8 cellular contexts compared by ENCODE assay signal in genomic region chr19:42219812-42220750, GRCh38. TPM values are rescaled to one million over a fixed set of nuclear protein-coding genes. Genes with fewer than 3 reads are reported as not detected.
DNase-seq lines count a peak whose midpoint lies in the region; ATAC-seq and TF ChIP-seq lines count a peak whose summit lies in the region.

ZNF526 (plus strand) TSS chr19:42220312; CDS start chr19:42224404, 4,092 bp downstream.

- H3K27ac ChIP-seq in heart right ventricle, result peak within 1 kb of the TSS in 9 of 10 donors; percentile 68 to 98 (median 81)
- H3K27ac ChIP-seq in upper lobe of left lung, result peak within 1 kb of the TSS; percentile 60 to 97 (median 88)

- ATAC-seq in HG02884 (IDR thresholded peaks at IDR 0.05; ENCODE audit: unreplicated experiment), result peak; percentile 76
- ATAC-seq in heart right ventricle, result peak; percentile 90 to 95 (median 94)
- peak; percentile 95 to 96 for ATAC-seq in upper lobe of left lung (ENCODE audit: low FRiP score in 2 of 2)

- H3K4me3 ChIP-seq in heart right ventricle, result peak within 1 kb of the TSS; percentile 65 to 96 (median 85)
- H3K4me3 ChIP-seq in upper lobe of left lung, result peak within 1 kb of the TSS; percentile 80 to 90 (median 86)

- DNase-seq in GM13977 (ENCODE audit: low spot score), result peak; percentile 99
- peak; percentile 97 for DNase-seq in NCI-H1694 (lab: John Stamatoyannopoulos, UW)
- DNase-seq in amniotic epithelial cell (ENCODE audit: low read depth), result peak; percentile 94
- peak; percentile 97 for DNase-seq in heart right ventricle
- peak; percentile 95 to 100 (median 97) for DNase-seq in posterior cingulate gyrus
- DNase-seq in upper lobe of left lung, result peak; percentile 98

- no peaks in the 10 kb centered on the region for H3K27me3 ChIP-seq in heart right ventricle
- H3K27me3 ChIP-seq in upper lobe of left lung, result no peaks in the 10 kb centered on the region

- H3K9me3 ChIP-seq in heart right ventricle (no peaks in the 10 kb centered on the region), upper lobe of left lung (no peaks in the 10 kb centered on the region)

- TF ChIP-seq EP300 in upper lobe of left lung (IDR thresholded peaks at IDR 0.05), result no peak

- in situ Hi-C loops in GM13977 (cut with MboI; ENCODE audit: low pct_unique_long_range_greater_than_20kb, low sequenced_read_pairs, unreplicated experiment), result no loop called here

- intact Hi-C loops in T-helper 1 cell treated with Interleukin-12 subunit alpha and Interleukin-12 subunit beta and Interleukin-4 antibody, amounts not matched to agents 30 ng/mL and 1 ng/mL, for 36 hours (cut with micrococcal nuclease), result loop anchor here (1.0 kb wide), 7 partner anchors 22 to 144 kb away; partner anchors contain the start of genes ERF, GSK3A, MEGF8 and POU2F2
- intact Hi-C loops in heart right ventricle (cut with DNase I) (loop anchor here in 1 of 10 donors (1.0 kb wide), 1 partner anchor 22 kb away; the partner anchor contains the start of gene GSK3A), posterior cingulate gyrus (cut with DNase I) (no loop called here)

- 0 to 1% methylated on average over 53 of the region's 53 CpGs for WGBS in heart right ventricle, 2 donors
- 0 to 1% methylated on average over 18 to 53 of the region's 53 CpGs for WGBS in upper lobe of left lung, 2 donors

- TF ChIP-seq CTCF in GM13977 (IDR thresholded peaks at IDR 0.05; ENCODE audit: extremely low read depth, insufficient read depth, missing control alignments), result no peak
- TF ChIP-seq CTCF in heart right ventricle (IDR thresholded peaks at IDR 0.05), result no peak
- TF ChIP-seq CTCF in upper lobe of left lung (IDR thresholded peaks at IDR 0.05), result peak in 2 of 6 experiments; percentile 12 to 21

- H3K4me1 ChIP-seq in heart right ventricle (peaks cover 4 to 57% (median 40%) of the 10 kb centered on the region in 9 donors), upper lobe of left lung (peaks cover 31 to 53% (median 45%) of the 10 kb centered on the region in 4 donors)

- peak in 3 of 4 donors; percentile 41 to 83 (median 51) for TF ChIP-seq POLR2A in upper lobe of left lung (IDR thresholded peaks at IDR 0.05)

- H3K36me3 ChIP-seq in heart right ventricle (peaks cover 0 to 24% (median 9%) of the 10 kb centered on the region in 9 donors), upper lobe of left lung (peaks cover 7 to 13% (median 11%) of the 10 kb centered on the region in 4 donors)

RNA-seq across cellular contexts. Expression of gene ZNF526, which starts in this region (rescaled TPM):
- total RNA-seq in T-helper 1 cell treated with Interleukin-12 subunit alpha and Interleukin-12 subunit beta and Interleukin-4 antibody, amounts not matched to agents 30 ng/mL and 1 ng/mL, for 36 hours, result 20.1 and 20.4 TPM in 2 replicates
- total RNA-seq in heart right ventricle (1 to 10 TPM; 3.2 to 7.0 (median 5.4) TPM), upper lobe of left lung (10 to 100 TPM in 4 of 6 donors, 1 to 10 TPM in 2; 7.9 to 13.8 (median 11.4) TPM)
- polyA plus RNA-seq in heart right ventricle, result 1 to 10 TPM; 3.2 to 3.4 TPM

Comparison
In these comparisons a context has a peak if more than half of its experiments do, and no peak if none do; other contexts are left out.
1. Peak in every context shown above with its lines: DNase-seq, ATAC-seq, H3K4me3 ChIP-seq and H3K27ac ChIP-seq.